ENCODE assay signal across 8 cellular contexts in genomic region chr17:73191443-73192218, GRCh38. TPM values are rescaled to one million over a fixed set of nuclear protein-coding genes. Genes with fewer than 3 reads are reported as not detected.
DNase-seq lines count a peak whose midpoint lies in the region; ATAC-seq, FAIRE-seq and TF ChIP-seq lines count a peak whose summit lies in the region.

No MANE protein-coding gene starts in this region.

- FAIRE-seq in frontal cortex (lab: Jason Lieb, UNC) = no peak

- DNase-seq in CD4-positive, alpha-beta T cell = peak; percentile 35 to 63 (median 58)
- peak; percentile 57 for DNase-seq in LNCaP clone FGC (ENCODE audit: low read depth)
- peak; percentile 80 for DNase-seq in SHP77 treated with DMSO at 0.1 percent for 48 hours (lab: John Stamatoyannopoulos, UW)
- DNase-seq in activated gamma-delta T cell treated with anti-CD3 and anti-CD28 coated beads, Interleukin-2, amount 50 U/mL, for 16 hours (ENCODE audit: low read depth) = peak; percentile 46
- peak; percentile 72 to 73 for DNase-seq in frontal cortex (ENCODE audit: low spot score in 2 of 2)
- DNase-seq in non-pigmented ciliary epithelial cell (ENCODE audit: low read depth) = peak; percentile 35
- DNase-seq in thyroid gland = peak; percentile 76 to 79

- no peak overlapping the region for H3K27ac ChIP-seq in CD4-positive, alpha-beta T cell (ENCODE audit: low read depth, low read length)
- peak overlapping the region in 2 of 3 donors; percentile 72 to 88 for H3K27ac ChIP-seq in thyroid gland

- peak overlapping the region; percentile 88 for H3K4me3 Mint-ChIP-seq in CD4-positive, alpha-beta T cell

- no peaks in the 10 kb centered on the region for H3K9me3 ChIP-seq in CD4-positive, alpha-beta T cell (ENCODE audit: control insufficient read depth, low read length)
- H3K9me3 ChIP-seq in thyroid gland = no peaks in the 10 kb centered on the region

- intact Hi-C loops in CD4-positive, alpha-beta T cell (cut with DNase I, micrococcal nuclease) = loop anchor here (1.0 to 10.0 kb wide), 7 partner anchors 19 to 467 kb away; partner anchors contain the start of genes CDC42EP4 (in 1 of the 2) and SLC39A11 (in 1 of the 2)
- intact Hi-C loops in thyroid gland (cut with DNase I) = loop anchor here (5.0 kb wide), 2 partner anchors 41 to 181 kb away; a partner anchor contains a TSS

- 6 to 11% methylated on average over 26 of the region's 26 CpGs for WGBS in thyroid gland, 2 donors

- POLR2A ChIA-PET in CD4-positive, alpha-beta T cell (lab: Charles Lee) = interaction anchor here (0.6 to 4.6 kb wide), 5 partner anchors 20 to 466 kb away, joined by 3 to 38 read pairs (median 5); a partner anchor contains a TSS

- no peaks in the 10 kb centered on the region for H3K27me3 Mint-ChIP-seq in CD4-positive, alpha-beta T cell

- H3K27me3 ChIP-seq in CD4-positive, alpha-beta T cell (ENCODE audit: control insufficient read depth, insufficient read depth, low read length) = no peaks in the 10 kb centered on the region
- no peaks in the 10 kb centered on the region for H3K27me3 ChIP-seq in thyroid gland

- H3K9me3 Mint-ChIP-seq in CD4-positive, alpha-beta T cell = no peaks in the 10 kb centered on the region

- ATAC-seq in CD4-positive, alpha-beta T cell (ENCODE audit: poor library complexity) = peak; percentile 39
- peak; percentile 4 for ATAC-seq in GM21360 (IDR thresholded peaks at IDR 0.05; ENCODE audit: unreplicated experiment)

- peaks cover 30% of the 10 kb centered on the region for H3K4me1 Mint-ChIP-seq in CD4-positive, alpha-beta T cell (ENCODE audit: low read depth)

- peaks cover 23% of the 10 kb centered on the region for H3K36me3 Mint-ChIP-seq in CD4-positive, alpha-beta T cell (ENCODE audit: low read depth)

- peaks cover 0 to 2% of the 10 kb centered on the region in 2 donors for H3K36me3 ChIP-seq in thyroid gland

- H3K27ac Mint-ChIP-seq in CD4-positive, alpha-beta T cell = peak overlapping the region; percentile 80

- peak overlapping the region; percentile 87 for H3K4me3 ChIP-seq in LNCaP clone FGC (ENCODE audit: low read depth, low read length)
- peak overlapping the region; percentile 17 to 98 (median 44) for H3K4me3 ChIP-seq in thyroid gland (replicated peaks in 1 of 3)

- no peak for TF ChIP-seq POLR2A in thyroid gland (IDR thresholded peaks at IDR 0.05)

- peak; percentile 88 for TF ChIP-seq CTCF in CD4-positive, alpha-beta T cell (IDR thresholded peaks at IDR 0.05)
- TF ChIP-seq CTCF in LNCaP clone FGC (IDR thresholded peaks at IDR 0.05; ENCODE audit: control insufficient read depth, extremely low read depth, insufficient read depth) (peak; percentile 85), thyroid gland (IDR thresholded peaks at IDR 0.05) (peak; percentile 58 to 84 (median 76))

- CTCF ChIA-PET in CD4-positive, alpha-beta T cell (lab: Charles Lee) = interaction anchor here (0.7 to 2.0 kb wide), 9 partner anchors 12 to 464 kb away, joined by 3 to 17 read pairs (median 5); partner anchors contain the start of gene CDC42EP4

- peaks cover 6 to 10% of the 10 kb centered on the region in 2 donors for H3K4me1 ChIP-seq in thyroid gland

RNA-seq across cellular contexts. Expression of gene COG1, which starts 1.2 kb away (rescaled TPM):
- 10 to 100 TPM; 83.0 to 86.2 TPM for total RNA-seq in CD4-positive, alpha-beta T cell
- total RNA-seq in frontal cortex = 18.3 TPM
- 10 to 100 TPM; 31.9 to 42.9 (median 37.2) TPM for total RNA-seq in thyroid gland

RNA-seq across cellular contexts. Expression of gene SSTR2, which starts 26.8 kb away (rescaled TPM):
- not detected for total RNA-seq in CD4-positive, alpha-beta T cell
- total RNA-seq in frontal cortex (41.6 TPM), thyroid gland (1 to 10 TPM in 2 of 4 donors, under 1 TPM in 2; 0.56 to 2.5 (median 0.99) TPM)

Comparison
In these comparisons a context has a peak if more than half of its experiments do, and no peak if none do; other contexts are left out.
1. RNA of gene SSTR2, which starts 26.8 kb away (total RNA-seq): 41.6 TPM in frontal cortex (single experiment); 0.56 to 2.5 TPM in thyroid gland and not detected in CD4-positive, alpha-beta T cell; every median in the first group is over 10 times any median in the second.
2. Peak in every context shown above with its lines, with median percentiles within 50 percentile points of each other: DNase-seq and CTCF ChIP-seq.